Comparison of ENCODE assay signal across 36 cellular contexts in genomic region chr10:71361581-71361980, GRCh38. TPM values are rescaled to one million over a fixed set of nuclear protein-coding genes. Genes with fewer than 3 reads are reported as not detected.
"Had no signal": no experiment of that assay in that cellular context is flagged by ENCODE, and none has a peak within 500 bp of the region (broad histone marks: within the 10 kb centered on the region; RNA-seq: fewer than 3 reads in every experiment).

No MANE protein-coding gene starts in this region.

- H3K27me3 ChIP-seq: MG63 had no signal

- H3K9me3 ChIP-seq: MG63 had no signal

- H3K27ac ChIP-seq: KMS-11 had no signal

- H3K4me2 ChIP-seq: KMS-11 had no signal

- DNase-seq: Karpas-422, Kasumi-1, MG63, MM.1S, MV-4-11, NCI-H1048, NCI-H1092, NCI-H1092 treated with DMSO at 0.1 percent for 48 hours, NCI-H1105, NCI-H1105 treated with DMSO at 0.1 percent for 48 hours, NCI-H1417, NCI-H1417 treated with DMSO at 0.1 percent for 48 hours, NCI-H1436, NCI-H1436 treated with DMSO at 0.1 percent for 48 hours, NCI-H146, NCI-H1694, NCI-H1694 treated with DMSO at 0.1 percent for 48 hours, NCI-H187, NCI-H187 treated with DMSO at 0.1 percent for 48 hours, NCI-H1930, NCI-H2029, NCI-H2029 treated with DMSO at 0.1 percent for 48 hours, NCI-H2081, NCI-H2081 treated with DMSO at 0.1 percent for 48 hours, NCI-H2107, NCI-H2171, NCI-H2171 treated with DMSO at 0.1 percent for 48 hours, NCI-H2227 treated with DMSO at 0.1 percent for 48 hours, NCI-H226, NCI-H345, NCI-H446, NCI-H446 treated with DMSO at 0.1 percent for 48 hours, NCI-H510A, NCI-H510A treated with DMSO at 0.1 percent for 48 hours had no signal

- H3K4me3 ChIP-seq: MG63 had no signal

- H3K36me3 ChIP-seq: MG63 had no signal

- H3K9ac ChIP-seq: KMS-11 had no signal

RNA-seq across cellular contexts. Expression of gene CDH23, which starts 35.1 kb away (rescaled TPM):
- total RNA-seq: M059J had no signal
